In genomic region chr7:37408241-37408884, GRCh38 we compare ENCODE assay signal across 9 cellular contexts. TPM values are rescaled to one million over a fixed set of nuclear protein-coding genes. Genes with fewer than 3 reads are reported as not detected.
DNase-seq lines count a peak whose midpoint lies in the region; ATAC-seq, FAIRE-seq and TF ChIP-seq lines count a peak whose summit lies in the region.
"Had no signal": no experiment of that assay in that cellular context is flagged by ENCODE, and none has a peak within 500 bp of the region (broad histone marks: within the 10 kb centered on the region; RNA-seq: fewer than 3 reads in every experiment).

No MANE protein-coding gene starts in this region.

- peak; percentile 34 for DNase-seq in activated CD4-positive, alpha-beta T cell treated with anti-CD3 and anti-CD28 coated beads, Interleukin-2, amount 10 ng/mL, durations not matched to agents 7 days and 5 days
- no peak for DNase-seq in osteocyte (ENCODE audit: extremely low spot score, unreplicated experiment)
- no peak for DNase-seq in hepatocyte (ENCODE audit: low spot score)
- DNase-seq in HTR-8/SVneo (ENCODE audit: insufficient read length, low spot score): no peak
- no peak for DNase-seq in activated effector memory CD4-positive, alpha-beta T cell treated with anti-CD3 and anti-CD28 coated beads, Interleukin-2, amount 50 U/mL, for 16 hours
- DNase-seq: NCI-H345 had no signal

- H3K27me3 ChIP-seq in muscle layer of duodenum (ENCODE audit: low read depth, low read length) (no peaks in the 10 kb centered on the region), hepatocyte (no peaks in the 10 kb centered on the region)

- H3K36me3 Mint-ChIP-seq in activated CD4-positive, alpha-beta T cell treated with anti-CD3 and anti-CD28 coated beads, Interleukin-2, amount 10 ng/mL, durations not matched to agents 7 days and 5 days (ENCODE audit: low read depth): peaks cover 30% of the 10 kb centered on the region
- H3K36me3 Mint-ChIP-seq in osteocyte (ENCODE audit: unreplicated experiment): no peaks in the 10 kb centered on the region

- no peaks in the 10 kb centered on the region for H3K9me2 ChIP-seq in hepatocyte (replicated peaks; ENCODE audit: insufficient read depth)

- CTCF ChIA-PET in activated CD4-positive, alpha-beta T cell treated with anti-CD3 and anti-CD28 coated beads, Interleukin-2, amount 10 ng/mL, durations not matched to agents 7 days and 5 days (lab: Charles Lee): interaction anchor here (0.7 to 1.2 kb wide), 5 partner anchors 8 to 99 kb away, joined by 3 to 8 read pairs (median 3); partner anchors contain the start of gene ELMO1

- H3K9me3 ChIP-seq in muscle layer of duodenum (ENCODE audit: control insufficient read depth in 1 of 2, low read length in 2 of 2) (peaks cover 0 to 6% of the 10 kb centered on the region in 2 donors), hepatocyte (ENCODE audit: low read depth) (no peaks in the 10 kb centered on the region)

- TF ChIP-seq CTCF in osteocyte (IDR thresholded peaks at IDR 0.05) (no peak), hepatocyte (IDR thresholded peaks at IDR 0.05; ENCODE audit: poor library complexity) (no peak)

- no peak overlapping the region for H2AFZ ChIP-seq in hepatocyte

- ATAC-seq in GM18909 (IDR thresholded peaks at IDR 0.05; ENCODE audit: poor library complexity, unreplicated experiment) (peak; percentile 43), HG03354 (IDR thresholded peaks at IDR 0.05; ENCODE audit: poor library complexity, severe bottlenecking, unreplicated experiment) (peak; percentile 51)

- 79% methylated on average over 9 of the region's 9 CpGs for WGBS in hepatocyte (ENCODE audit: low lambda C conversion rate, missing lambda C conversion rate)

- H3K27ac ChIP-seq in muscle layer of duodenum (ENCODE audit: low read length) (peak overlapping the region; percentile 6), hepatocyte (no peak overlapping the region)

- no peaks in the 10 kb centered on the region for H3K36me3 ChIP-seq in muscle layer of duodenum (ENCODE audit: control insufficient read depth in 1 of 2, insufficient read depth in 2 of 2, low read length in 2 of 2)
- H3K36me3 ChIP-seq in hepatocyte (replicated peaks; ENCODE audit: insufficient read depth, low read depth): no peaks in the 10 kb centered on the region

- peaks cover 0 to 11% of the 10 kb centered on the region in 2 donors for H3K4me1 ChIP-seq in muscle layer of duodenum (ENCODE audit: control insufficient read depth in 1 of 2, insufficient read depth in 2 of 2, low read length in 2 of 2)
- H3K4me1 ChIP-seq in hepatocyte (ENCODE audit: insufficient read depth): peaks cover 4% of the 10 kb centered on the region

- peaks cover 69% of the 10 kb centered on the region for H3K4me1 Mint-ChIP-seq in activated CD4-positive, alpha-beta T cell treated with anti-CD3 and anti-CD28 coated beads, Interleukin-2, amount 10 ng/mL, durations not matched to agents 7 days and 5 days
- no peaks in the 10 kb centered on the region for H3K4me1 Mint-ChIP-seq in osteocyte (ENCODE audit: unreplicated experiment)

- peaks cover 11% of the 10 kb centered on the region for H3K9me3 Mint-ChIP-seq in activated CD4-positive, alpha-beta T cell treated with anti-CD3 and anti-CD28 coated beads, Interleukin-2, amount 10 ng/mL, durations not matched to agents 7 days and 5 days
- no peaks in the 10 kb centered on the region for H3K9me3 Mint-ChIP-seq in osteocyte (ENCODE audit: unreplicated experiment)

- H4K20me1 ChIP-seq in hepatocyte (ENCODE audit: insufficient read depth, poor library complexity, severe bottlenecking): no peaks in the 10 kb centered on the region

- H3K27ac Mint-ChIP-seq in activated CD4-positive, alpha-beta T cell treated with anti-CD3 and anti-CD28 coated beads, Interleukin-2, amount 10 ng/mL, durations not matched to agents 7 days and 5 days: peak overlapping the region; percentile 83
- H3K27ac Mint-ChIP-seq in osteocyte (ENCODE audit: unreplicated experiment): no peak overlapping the region

- H3K4me3 ChIP-seq in muscle layer of duodenum (ENCODE audit: low read depth in 1 of 2, low read length in 2 of 2) (no peak overlapping the region), hepatocyte (no peak overlapping the region)

- H3K4me3 Mint-ChIP-seq in activated CD4-positive, alpha-beta T cell treated with anti-CD3 and anti-CD28 coated beads, Interleukin-2, amount 10 ng/mL, durations not matched to agents 7 days and 5 days: peak overlapping the region; percentile 70
- no peak overlapping the region for H3K4me3 Mint-ChIP-seq in osteocyte (ENCODE audit: unreplicated experiment)

- H3K4me2 ChIP-seq in hepatocyte: no peak overlapping the region

- H3K79me2 ChIP-seq in hepatocyte: no peaks in the 10 kb centered on the region

- H3K27me3 Mint-ChIP-seq in activated CD4-positive, alpha-beta T cell treated with anti-CD3 and anti-CD28 coated beads, Interleukin-2, amount 10 ng/mL, durations not matched to agents 7 days and 5 days: no peaks in the 10 kb centered on the region
- H3K27me3 Mint-ChIP-seq in osteocyte (ENCODE audit: unreplicated experiment): no peaks in the 10 kb centered on the region

- POLR2A ChIA-PET in activated CD4-positive, alpha-beta T cell treated with anti-CD3 and anti-CD28 coated beads, Interleukin-2, amount 10 ng/mL, durations not matched to agents 7 days and 5 days (lab: Charles Lee): interaction anchor here (0.7 kb wide), 1 partner anchor 365 kb away, joined by 3 read pairs; no protein-coding TSS in a partner anchor

- FAIRE-seq in HTR-8/SVneo (lab: Jason Lieb, UNC): no peak

RNA-seq across cellular contexts. Expression of gene ELMO1, which starts 40.3 kb away (rescaled TPM):
- 100 to 1,000 TPM in 1 of 2 experiments, 10 to 100 TPM in 1; 99.8 to 142 TPM for total RNA-seq in activated CD4-positive, alpha-beta T cell treated with anti-CD3 and anti-CD28 coated beads, Interleukin-2, amount 10 ng/mL, durations not matched to agents 7 days and 5 days
- total RNA-seq in osteocyte (not detected in 2 replicates), hepatocyte (15.3 and 28.7 TPM in 2 replicates)
- polyA plus RNA-seq in hepatocyte: 19.7 and 26.0 TPM in 2 replicates

Comparison
In these comparisons a context has a peak if more than half of its experiments do, and no peak if none do; other contexts are left out.
1. RNA of gene ELMO1, which starts 40.3 kb away (total RNA-seq): 99.8 to 142 TPM in activated CD4-positive, alpha-beta T cell treated with anti-CD3 and anti-CD28 coated beads, Interleukin-2, amount 10 ng/mL, durations not matched to agents 7 days and 5 days and 15.3 to 28.7 TPM in hepatocyte; not detected in osteocyte; every median in the first group is over 10 times any median in the second.